17 cellular contexts compared by ENCODE assay signal in genomic region chr3:151011427-151011826, GRCh38. TPM values are rescaled to one million over a fixed set of nuclear protein-coding genes. Genes with fewer than 3 reads are reported as not detected.
DNase-seq lines count a peak whose midpoint lies in the region; ATAC-seq and TF ChIP-seq lines count a peak whose summit lies in the region.
"Had no signal": no experiment of that assay in that cellular context is flagged by ENCODE, and none has a peak within 500 bp of the region (broad histone marks: within the 10 kb centered on the region; RNA-seq: fewer than 3 reads in every experiment).

No MANE protein-coding gene starts in this region.

- no peaks in the 10 kb centered on the region for H3K4me1 ChIP-seq in breast epithelium
- no peaks in the 10 kb centered on the region for H3K4me1 ChIP-seq in fibroblast of lung (ENCODE audit: control insufficient read depth, extremely low read depth, insufficient read depth, low read length)
- H3K4me1 ChIP-seq: ascending aorta had no signal

- H3K4me1 Mint-ChIP-seq in MCF 10A (ENCODE audit: insufficient read depth, unreplicated experiment): peaks cover 8% of the 10 kb centered on the region

- H3K9ac ChIP-seq in fibroblast of lung (ENCODE audit: insufficient read depth, low read length): no peak overlapping the region

- H3K27ac Mint-ChIP-seq in MCF 10A (ENCODE audit: low read depth, unreplicated experiment): no peak overlapping the region

- H3K4me3 Mint-ChIP-seq in MCF 10A (ENCODE audit: unreplicated experiment): no peak overlapping the region

- no peak overlapping the region for H3K4me2 ChIP-seq in fibroblast of lung (ENCODE audit: extremely low read depth, insufficient read depth, low read length)
- H3K4me2 ChIP-seq: PC-9 had no signal

- TF ChIP-seq CTCF in MCF 10A (IDR thresholded peaks at IDR 0.05; ENCODE audit: unreplicated experiment): no peak
- TF ChIP-seq CTCF in breast epithelium (IDR thresholded peaks at IDR 0.05): no peak
- TF ChIP-seq CTCF in fibroblast of lung (conservative IDR thresholded peaks at IDR 0.05 in 1 of 2, IDR thresholded peaks at IDR 0.05 in 1 of 2; ENCODE audit: low read depth in 1 of 2, low read length in 2 of 2): no peak

- no TSS peak for BruUV-seq in MCF 10A (replicated peaks; lab: Mats Ljungman, UMichigan)

- no peaks in the 10 kb centered on the region for H3K27me3 Mint-ChIP-seq in MCF 10A (ENCODE audit: insufficient read depth, unreplicated experiment)

- TF ChIP-seq POLR2A in breast epithelium (IDR thresholded peaks at IDR 0.05): no peak

- ATAC-seq in GM18520 (IDR thresholded peaks at IDR 0.05; ENCODE audit: unreplicated experiment) (no peak), GM18502 (IDR thresholded peaks at IDR 0.05; ENCODE audit: poor library complexity, unreplicated experiment) (no peak), GM21529 (IDR thresholded peaks at IDR 0.05; ENCODE audit: unreplicated experiment) (no peak)
- ATAC-seq: esophagus mucosa, left cardiac atrium had no signal

- H3K27me3 ChIP-seq in breast epithelium: no peaks in the 10 kb centered on the region
- H3K27me3 ChIP-seq in fibroblast of lung (ENCODE audit: control insufficient read depth, insufficient read depth, low read length): no peaks in the 10 kb centered on the region
- H3K27me3 ChIP-seq: ascending aorta had no signal

- intact Hi-C loops in MCF 10A (cut with micrococcal nuclease): no loop called here
- intact Hi-C loops in breast epithelium (cut with DNase I; ENCODE audit: low total_unique reads): no loop called here

- H2AFZ ChIP-seq in fibroblast of lung (ENCODE audit: low read length): no peak overlapping the region
- H2AFZ ChIP-seq: PC-9 had no signal

- no peaks in the 10 kb centered on the region for H4K20me1 ChIP-seq in fibroblast of lung (ENCODE audit: control insufficient read depth, extremely low read depth, insufficient read depth, low read length)

- H3K36me3 ChIP-seq in breast epithelium: no peaks in the 10 kb centered on the region
- no peaks in the 10 kb centered on the region for H3K36me3 ChIP-seq in fibroblast of lung (ENCODE audit: control insufficient read depth, insufficient read depth, low read length)
- H3K36me3 ChIP-seq: ascending aorta, WERI-Rb-1 had no signal

- CTCF ChIA-PET in MCF 10A (lab: Yijun Ruan, JAX): interaction anchor here (0.6 to 0.7 kb wide), 4 partner anchors 10 to 790 kb away, joined by 4 read pairs; no protein-coding TSS in a partner anchor

- H3K9me3 ChIP-seq in breast epithelium (no peaks in the 10 kb centered on the region), fibroblast of lung (ENCODE audit: control insufficient read depth, insufficient read depth, low read depth, low read length) (no peaks in the 10 kb centered on the region)
- H3K9me3 ChIP-seq: ascending aorta had no signal

- no peaks in the 10 kb centered on the region for H3K9me3 Mint-ChIP-seq in MCF 10A (ENCODE audit: unreplicated experiment)

- no peaks in the 10 kb centered on the region for H3K36me3 Mint-ChIP-seq in MCF 10A (ENCODE audit: insufficient read depth, unreplicated experiment)

- H3K4me3 ChIP-seq in breast epithelium (no peak overlapping the region), fibroblast of lung (replicated peaks in 1 of 4; ENCODE audit: control extremely low read depth in 1 of 4, insufficient read depth in 1 of 4, low read depth in 3 of 4, low read length in 4 of 4) (no peak overlapping the region)
- H3K4me3 ChIP-seq: ascending aorta, PC-9 had no signal

- POLR2A ChIA-PET in MCF 10A (lab: Yijun Ruan, JAX): interaction anchor here (0.7 to 0.9 kb wide), 3 partner anchors 9 to 55 kb away, joined by 3 read pairs; no protein-coding TSS in a partner anchor

- DNase-seq in MCF 10A (ENCODE audit: unreplicated experiment) (peak; percentile 77), breast epithelium (ENCODE audit: low spot score in 2 of 2) (no peak), NCI-H748 treated with DMSO at 0.1 percent for 48 hours (lab: John Stamatoyannopoulos, UW) (peak; percentile 58), fibroblast of lung (ENCODE audit: low read depth in 2 of 2) (peak; percentile 32 to 79)
- DNase-seq in stimulated activated CD4-positive, alpha-beta T cell treated with anti-CD3 and anti-CD28 coated beads, Interleukin-2, amount 100 ng/mL, for 48 hours: no peak
- DNase-seq: ACHN; left cardiac atrium; MV-4-11; occipital lobe; PC-9; stimulated activated naive CD4-positive, alpha-beta T cell; WERI-Rb-1 had no signal

- H3K79me2 ChIP-seq in fibroblast of lung (ENCODE audit: control insufficient read depth, insufficient read depth, low read length): no peaks in the 10 kb centered on the region

- H3K27ac ChIP-seq in breast epithelium (no peak overlapping the region), fibroblast of lung (ENCODE audit: insufficient read depth, low read length) (no peak overlapping the region)
- H3K27ac ChIP-seq: ascending aorta, PC-9, WERI-Rb-1 had no signal

RNA-seq across cellular contexts. Expression of gene CLRN1, which starts 38.9 kb away (rescaled TPM):
- total RNA-seq in MCF 10A (2022) (not detected in 2 replicates), breast epithelium (not detected), fibroblast of lung (not detected in 2 replicates)
- not detected in 2 replicates for polyA plus RNA-seq in fibroblast of lung
- polyA plus RNA-seq in fibroblast of lung (2012): not detected in 2 replicates
- polyA minus RNA-seq in fibroblast of lung (ENCODE audit: low replicate concordance): not detected in 2 replicates
- total RNA-seq: ascending aorta, esophagus mucosa, left cardiac atrium, occipital lobe, PC-9 had no signal

Comparison
In these comparisons a context has a peak if more than half of its experiments do, and no peak if none do; other contexts are left out.
1. DNase-seq: peak in MCF 10A (single experiment), NCI-H748 treated with DMSO at 0.1 percent for 48 hours (single experiment) and fibroblast of lung (2 of 2); none in breast epithelium (0 of 2) and stimulated activated CD4-positive, alpha-beta T cell treated with anti-CD3 and anti-CD28 coated beads, Interleukin-2, amount 100 ng/mL, for 48 hours (0 of 2).